ENCODE assay signal across 8 cellular contexts in genomic region chr3:186569779-186570095, GRCh38. TPM values are rescaled to one million over a fixed set of nuclear protein-coding genes. Genes with fewer than 3 reads are reported as not detected.
A peak's percentile ranks its signal among the peaks of the same experiment; 100 is the strongest.
DNase-seq lines count a peak whose midpoint lies in the region; ATAC-seq and TF ChIP-seq lines count a peak whose summit lies in the region.

No MANE protein-coding gene starts in this region.

- peaks cover 0 to 21% of the 10 kb centered on the region in 2 donors for H3K4me1 ChIP-seq in ascending aorta
- peaks cover 0 to 40% (median 30%) of the 10 kb centered on the region in 4 donors for H3K4me1 ChIP-seq in liver (ENCODE audit: control insufficient read depth in 4 of 4, insufficient read depth in 4 of 4, low read length in 3 of 4)
- peaks cover 25 to 38% of the 10 kb centered on the region in 2 donors for H3K4me1 ChIP-seq in thyroid gland

- no peaks in the 10 kb centered on the region for H3K9me3 ChIP-seq in ascending aorta
- H3K9me3 ChIP-seq in liver (ENCODE audit: control insufficient read depth in 4 of 4, low read length in 3 of 4), result no peaks in the 10 kb centered on the region
- no peaks in the 10 kb centered on the region for H3K9me3 ChIP-seq in thyroid gland

- intact Hi-C loops in ascending aorta (cut with DNase I), result loop anchor here (1.0 to 10.0 kb wide), 5 partner anchors 213 to 1285 kb away; partner anchors contain the start of genes EIF4A2, ETV5, SENP2 and TRA2B
- intact Hi-C loops in thyroid gland (cut with DNase I), result no loop called here

- ATAC-seq in HG03565 (IDR thresholded peaks at IDR 0.05; ENCODE audit: unreplicated experiment) (no peak), GM19328 (IDR thresholded peaks at IDR 0.05; ENCODE audit: unreplicated experiment) (no peak)

- H3K36me3 ChIP-seq in ascending aorta (peaks cover 6 to 25% of the 10 kb centered on the region in 2 donors), liver (ENCODE audit: control insufficient read depth in 4 of 4, insufficient read depth in 3 of 4, low read depth in 1 of 4, low read length in 3 of 4) (peaks cover 2 to 15% (median 6%) of the 10 kb centered on the region in 4 donors), thyroid gland (peaks cover 0 to 15% of the 10 kb centered on the region in 2 donors)

- TF ChIP-seq RAD21 in liver (IDR thresholded peaks at IDR 0.05), result no peak

- H3K36me3 Mint-ChIP-seq in activated T-cell treated with anti-CD3 and anti-CD28 coated beads, Interleukin-2, amount 50 U/mL, for 24 hours (ENCODE audit: low read depth), result peaks cover 62% of the 10 kb centered on the region

- H3K27ac ChIP-seq in ascending aorta (peak overlapping the region; percentile 24 to 35), liver (ENCODE audit: low read depth in 1 of 2, low read length in 2 of 2) (peak overlapping the region; percentile 73 to 79), thyroid gland (peak overlapping the region; percentile 20 to 46 (median 35))

- TF ChIP-seq POLR2A in thyroid gland (IDR thresholded peaks at IDR 0.05), result no peak

- TF ChIP-seq CTCF in ascending aorta (IDR thresholded peaks at IDR 0.05) (no peak), liver (IDR thresholded peaks at IDR 0.05; ENCODE audit: low read depth, low read length, missing input control) (no peak), thyroid gland (IDR thresholded peaks at IDR 0.05) (no peak)

- H3K4me3 Mint-ChIP-seq in activated T-cell treated with anti-CD3 and anti-CD28 coated beads, Interleukin-2, amount 50 U/mL, for 24 hours, result peak overlapping the region; percentile 94

- H3K27me3 ChIP-seq in ascending aorta (no peaks in the 10 kb centered on the region), liver (ENCODE audit: control insufficient read depth in 4 of 4, insufficient read depth in 4 of 4, low read length in 3 of 4) (no peaks in the 10 kb centered on the region), thyroid gland (no peaks in the 10 kb centered on the region)

- H3K27me3 Mint-ChIP-seq in activated T-cell treated with anti-CD3 and anti-CD28 coated beads, Interleukin-2, amount 50 U/mL, for 24 hours, result no peaks in the 10 kb centered on the region

- peaks cover 56% of the 10 kb centered on the region for H3K4me1 Mint-ChIP-seq in activated T-cell treated with anti-CD3 and anti-CD28 coated beads, Interleukin-2, amount 50 U/mL, for 24 hours (ENCODE audit: low read depth)

- no peaks in the 10 kb centered on the region for H3K9me3 Mint-ChIP-seq in activated T-cell treated with anti-CD3 and anti-CD28 coated beads, Interleukin-2, amount 50 U/mL, for 24 hours

- DNase-seq in activated T-cell treated with anti-CD3 and anti-CD28 coated beads, Interleukin-2, amount 50 U/mL, for 24 hours, result no peak
- no peak for DNase-seq in activated T-cell treated with anti-CD3 and anti-CD28 coated beads, Interleukin-2, amount 50 U/mL, for 1 hour
- DNase-seq in ascending aorta (ENCODE audit: low spot score in 2 of 2), result no peak
- DNase-seq in thyroid gland, result no peak
- no peak for DNase-seq in D341Med (ENCODE audit: low spot score)

- H3K9ac ChIP-seq in liver (ENCODE audit: low read depth in 1 of 2, low read length in 2 of 2), result peak overlapping the region; percentile 70 to 85

- H3K4me3 ChIP-seq in ascending aorta (peak overlapping the region; percentile 53 to 61), liver (ENCODE audit: low read depth in 1 of 3, low read length in 3 of 3) (peak overlapping the region; percentile 44 to 75 (median 67)), thyroid gland (replicated peaks in 1 of 3) (peak overlapping the region in 1 of 3 donors; percentile 22)

- H3K27ac Mint-ChIP-seq in activated T-cell treated with anti-CD3 and anti-CD28 coated beads, Interleukin-2, amount 50 U/mL, for 24 hours, result peak overlapping the region; percentile 98

- WGBS in liver, result 7% methylated on average over 7 of the region's 7 CpGs
- WGBS in thyroid gland, 2 donors, result 7 to 14% methylated on average over 7 of the region's 7 CpGs

TF ChIP-seq in liver, 16 proteins besides CTCF, POLR2A, EP300 and RAD21:
- TF ChIP-seq TAF1 (conservative IDR thresholded peaks at IDR 0.05) (no peak), JUND (IDR thresholded peaks at IDR 0.05) (no peak), YY1 (IDR thresholded peaks at IDR 0.05) (no peak), GABPA (IDR thresholded peaks at IDR 0.05 in 1 of 2, conservative IDR thresholded peaks at IDR 0.05 in 1 of 2) (no peak), ZBTB33 (IDR thresholded peaks at IDR 0.05) (no peak), HNF4G (IDR thresholded peaks at IDR 0.05) (no peak), SP1 (IDR thresholded peaks at IDR 0.05) (no peak), MAX (IDR thresholded peaks at IDR 0.05) (no peak), FOXA1 (IDR thresholded peaks at IDR 0.05) (no peak), FOXA2 (IDR thresholded peaks at IDR 0.05) (no peak), NR2F2 (IDR thresholded peaks at IDR 0.05) (no peak), HNF4A (conservative IDR thresholded peaks at IDR 0.05) (no peak), EGR1 (IDR thresholded peaks at IDR 0.05; ENCODE audit: low read depth in 2 of 2) (no peak), RXRA (IDR thresholded peaks at IDR 0.05) (no peak)
- TF ChIP-seq, protein P1, sequence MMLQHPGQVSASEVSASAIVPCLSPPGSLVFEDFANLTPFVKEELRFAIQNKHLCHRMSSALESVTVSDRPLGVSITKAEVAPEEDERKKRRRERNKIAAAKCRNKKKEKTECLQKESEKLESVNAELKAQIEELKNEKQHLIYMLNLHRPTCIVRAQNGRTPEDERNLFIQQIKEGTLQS (IDR thresholded peaks at IDR 0.05), result no peak
- TF ChIP-seq, protein P2, sequence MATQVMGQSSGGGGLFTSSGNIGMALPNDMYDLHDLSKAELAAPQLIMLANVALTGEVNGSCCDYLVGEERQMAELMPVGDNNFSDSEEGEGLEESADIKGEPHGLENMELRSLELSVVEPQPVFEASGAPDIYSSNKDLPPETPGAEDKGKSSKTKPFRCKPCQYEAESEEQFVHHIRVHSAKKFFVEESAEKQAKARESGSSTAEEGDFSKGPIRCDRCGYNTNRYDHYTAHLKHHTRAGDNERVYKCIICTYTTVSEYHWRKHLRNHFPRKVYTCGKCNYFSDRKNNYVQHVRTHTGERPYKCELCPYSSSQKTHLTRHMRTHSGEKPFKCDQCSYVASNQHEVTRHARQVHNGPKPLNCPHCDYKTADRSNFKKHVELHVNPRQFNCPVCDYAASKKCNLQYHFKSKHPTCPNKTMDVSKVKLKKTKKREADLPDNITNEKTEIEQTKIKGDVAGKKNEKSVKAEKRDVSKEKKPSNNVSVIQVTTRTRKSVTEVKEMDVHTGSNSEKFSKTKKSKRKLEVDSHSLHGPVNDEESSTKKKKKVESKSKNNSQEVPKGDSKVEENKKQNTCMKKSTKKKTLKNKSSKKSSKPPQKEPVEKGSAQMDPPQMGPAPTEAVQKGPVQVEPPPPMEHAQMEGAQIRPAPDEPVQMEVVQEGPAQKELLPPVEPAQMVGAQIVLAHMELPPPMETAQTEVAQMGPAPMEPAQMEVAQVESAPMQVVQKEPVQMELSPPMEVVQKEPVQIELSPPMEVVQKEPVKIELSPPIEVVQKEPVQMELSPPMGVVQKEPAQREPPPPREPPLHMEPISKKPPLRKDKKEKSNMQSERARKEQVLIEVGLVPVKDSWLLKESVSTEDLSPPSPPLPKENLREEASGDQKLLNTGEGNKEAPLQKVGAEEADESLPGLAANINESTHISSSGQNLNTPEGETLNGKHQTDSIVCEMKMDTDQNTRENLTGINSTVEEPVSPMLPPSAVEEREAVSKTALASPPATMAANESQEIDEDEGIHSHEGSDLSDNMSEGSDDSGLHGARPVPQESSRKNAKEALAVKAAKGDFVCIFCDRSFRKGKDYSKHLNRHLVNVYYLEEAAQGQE (IDR thresholded peaks at IDR 0.05), result no peak

RNA-seq across cellular contexts. Expression of gene DNAJB11, which starts 0.8 kb away (rescaled TPM):
- total RNA-seq in ascending aorta (31.3 TPM), liver (100 to 1,000 TPM in 1 of 2 donors, 10 to 100 TPM in 1; 30.2 to 101 TPM), thyroid gland (100 to 1,000 TPM in 2 of 4 donors, 10 to 100 TPM in 2; 61.4 to 156 (median 108) TPM)
- polyA plus RNA-seq in liver, result 10 to 100 TPM; 44.7 to 67.3 TPM

RNA-seq across cellular contexts. Expression of gene TBCCD1, which starts 2.6 kb away (rescaled TPM):
- 6.4 TPM for total RNA-seq in ascending aorta
- total RNA-seq in liver, result 10 to 100 TPM; 15.5 to 16.2 TPM
- polyA plus RNA-seq in liver, result 1 to 10 TPM; 4.9 to 5.6 TPM
- total RNA-seq in thyroid gland, result 10 to 100 TPM; 20.8 to 24.3 (median 21.6) TPM

RNA-seq across cellular contexts. Expression of gene CRYGS, which starts 25.6 kb away (rescaled TPM):
- total RNA-seq in ascending aorta (not detected), liver (1 to 10 TPM; 1.2 to 3.6 TPM), thyroid gland (1 to 10 TPM; 1.1 to 4.2 (median 2.9) TPM)
- 1 to 10 TPM in 1 of 2 donors, under 1 TPM in 1; 0.53 to 1.2 TPM for polyA plus RNA-seq in liver

RNA-seq across cellular contexts. Expression of gene AHSG, which starts 43.1 kb away (rescaled TPM):
- total RNA-seq in ascending aorta, result 0.53 TPM
- 1,000 to 10,000 TPM in 1 of 2 donors, 100 to 1,000 TPM in 1; 965 to 4,470 TPM for total RNA-seq in liver
- polyA plus RNA-seq in liver, result 1,000 to 10,000 TPM; 1,784 to 2,316 TPM
- not detected for total RNA-seq in thyroid gland
